Comparison of ENCODE assay signal across 15 cellular contexts in genomic region chr14:76909266-76909665, GRCh38.
DNase-seq lines count a peak whose midpoint lies in the region; FAIRE-seq and TF ChIP-seq lines count a peak whose summit lies in the region.
"Had no signal": no experiment of that assay in that cellular context is flagged by ENCODE, and none has a peak within 500 bp of the region (broad histone marks: within the 10 kb centered on the region; RNA-seq: fewer than 3 reads in every experiment).

No MANE protein-coding gene starts in this region.

- peak overlapping the region; percentile 45 for H2AFZ ChIP-seq in astrocyte (ENCODE audit: low read depth, low read length)
- H2AFZ ChIP-seq in hepatocyte = no peak overlapping the region

- 78% methylated on average over 2 of the region's 2 CpGs for WGBS in hepatocyte (ENCODE audit: low lambda C conversion rate, missing lambda C conversion rate)

- no peaks in the 10 kb centered on the region for H3K36me3 ChIP-seq in KOPT-K1 (ENCODE audit: insufficient read depth, low read length)
- H3K36me3 ChIP-seq in astrocyte (ENCODE audit: insufficient read depth, low read length) = no peaks in the 10 kb centered on the region
- H3K36me3 ChIP-seq in neutrophil = no peaks in the 10 kb centered on the region
- no peaks in the 10 kb centered on the region for H3K36me3 ChIP-seq in hepatocyte (replicated peaks; ENCODE audit: insufficient read depth, low read depth)
- H3K36me3 ChIP-seq: brain microvascular endothelial cell, sigmoid colon had no signal

- H3K9me2 ChIP-seq in hepatocyte (replicated peaks; ENCODE audit: insufficient read depth) = no peaks in the 10 kb centered on the region

- no peaks in the 10 kb centered on the region for H3K9me3 ChIP-seq in KOPT-K1 (ENCODE audit: insufficient read depth, low read length, poor library complexity, severe bottlenecking)
- H3K9me3 ChIP-seq in astrocyte (ENCODE audit: insufficient read depth, low read depth, low read length) = no peaks in the 10 kb centered on the region
- H3K9me3 ChIP-seq in neutrophil = no peaks in the 10 kb centered on the region
- no peaks in the 10 kb centered on the region for H3K9me3 ChIP-seq in hepatocyte (ENCODE audit: low read depth)
- H3K9me3 ChIP-seq: sigmoid colon had no signal

- H3K27ac ChIP-seq in KOPT-K1 (ENCODE audit: low read depth, low read length, poor library complexity, severe bottlenecking) (peak overlapping the region; percentile 66), astrocyte (ENCODE audit: low read depth, low read length) (no peak overlapping the region), neutrophil (peak overlapping the region; percentile 94), hepatocyte (no peak overlapping the region)
- H3K27ac ChIP-seq: brain microvascular endothelial cell, sigmoid colon had no signal

- H3K9ac ChIP-seq in astrocyte (ENCODE audit: low read length) = no peak overlapping the region

- H3K27ac Mint-ChIP-seq in activated CD4-positive, alpha-beta T cell treated with anti-CD3 and anti-CD28 coated beads, Interleukin-2, amount 10 ng/mL, durations not matched to agents 7 days and 5 days = peak overlapping the region; percentile 98
- no peak overlapping the region for H3K27ac Mint-ChIP-seq in astrocyte (ENCODE audit: unreplicated experiment)

- no peak for FAIRE-seq in astrocyte (lab: Jason Lieb, UNC)

- H3K9me3 Mint-ChIP-seq in activated CD4-positive, alpha-beta T cell treated with anti-CD3 and anti-CD28 coated beads, Interleukin-2, amount 10 ng/mL, durations not matched to agents 7 days and 5 days = peaks cover 2% of the 10 kb centered on the region
- H3K9me3 Mint-ChIP-seq in astrocyte (ENCODE audit: unreplicated experiment) = no peaks in the 10 kb centered on the region

- H3K79me2 ChIP-seq in astrocyte (ENCODE audit: insufficient read depth, low read length) (no peaks in the 10 kb centered on the region), hepatocyte (no peaks in the 10 kb centered on the region)

- no peak for DNase-seq in activated CD4-positive, alpha-beta T cell treated with anti-CD3 and anti-CD28 coated beads, Interleukin-2, amount 10 ng/mL, durations not matched to agents 7 days and 5 days
- no peak for DNase-seq in activated CD4-positive, alpha-beta T cell treated with anti-CD3 and anti-CD28 coated beads for 4 hours
- peak; percentile 31 for DNase-seq in astrocyte (ENCODE audit: low read depth)
- no peak for DNase-seq in SW480 (ENCODE audit: low spot score)
- DNase-seq in NCI-H526 treated with DMSO at 0.1 percent for 48 hours (lab: John Stamatoyannopoulos, UW) = no peak
- DNase-seq in hepatocyte (ENCODE audit: low spot score) = no peak
- DNase-seq: ACHN; activated CD4-positive, alpha-beta T cell treated with anti-CD3 and anti-CD28 coated beads, Interleukin-2, amount 50 U/mL, for 48 hours; brain microvascular endothelial cell; foreskin fibroblast; NCI-H69; sigmoid colon; stimulated activated CD4-positive, alpha-beta T cell treated with anti-CD3 and anti-CD28 coated beads, Interleukin-4, amount 100 ng/mL, for 4 hours had no signal

- TF ChIP-seq CTCF in astrocyte (IDR thresholded peaks at IDR 0.05; ENCODE audit: insufficient read depth, low read depth, low read length) (no peak), neutrophil (IDR thresholded peaks at IDR 0.05) (no peak), hepatocyte (IDR thresholded peaks at IDR 0.05; ENCODE audit: poor library complexity) (no peak)

- H3K4me1 ChIP-seq in astrocyte (ENCODE audit: insufficient read depth, low read length) = peaks cover 21% of the 10 kb centered on the region
- peaks cover 26 to 34% of the 10 kb centered on the region in 2 experiments for H3K4me1 ChIP-seq in neutrophil (ENCODE audit: control insufficient read depth in 1 of 2, insufficient read depth in 1 of 2, low read depth in 1 of 2, low read length in 1 of 2)
- H3K4me1 ChIP-seq in hepatocyte (ENCODE audit: insufficient read depth) = peaks cover 22% of the 10 kb centered on the region

- H3K4me3 Mint-ChIP-seq in activated CD4-positive, alpha-beta T cell treated with anti-CD3 and anti-CD28 coated beads, Interleukin-2, amount 10 ng/mL, durations not matched to agents 7 days and 5 days = peak overlapping the region; percentile 35
- H3K4me3 Mint-ChIP-seq in astrocyte (ENCODE audit: unreplicated experiment) = no peak overlapping the region

- H3K36me3 Mint-ChIP-seq in activated CD4-positive, alpha-beta T cell treated with anti-CD3 and anti-CD28 coated beads, Interleukin-2, amount 10 ng/mL, durations not matched to agents 7 days and 5 days (ENCODE audit: low read depth) = peaks cover 8% of the 10 kb centered on the region
- no peaks in the 10 kb centered on the region for H3K36me3 Mint-ChIP-seq in astrocyte (ENCODE audit: low read depth, unreplicated experiment)

- CTCF ChIA-PET in activated CD4-positive, alpha-beta T cell treated with anti-CD3 and anti-CD28 coated beads, Interleukin-2, amount 10 ng/mL, durations not matched to agents 7 days and 5 days (lab: Charles Lee) = interaction anchor here (1.2 to 2.1 kb wide), 4 partner anchors 14 to 123 kb away, joined by 3 to 5 read pairs (median 4); no protein-coding TSS in a partner anchor

- H3K27me3 ChIP-seq in astrocyte (ENCODE audit: insufficient read depth, low read length) (no peaks in the 10 kb centered on the region), neutrophil (peaks cover 5% of the 10 kb centered on the region), hepatocyte (no peaks in the 10 kb centered on the region)
- H3K27me3 ChIP-seq: brain microvascular endothelial cell, sigmoid colon had no signal

- H3K4me2 ChIP-seq in astrocyte (ENCODE audit: low read length) = no peak overlapping the region
- no peak overlapping the region for H3K4me2 ChIP-seq in hepatocyte

- H3K4me3 ChIP-seq in astrocyte (ENCODE audit: insufficient read depth, low read depth, low read length) (no peak overlapping the region), neutrophil (ENCODE audit: low read depth in 1 of 2, low read length in 1 of 2) (peak overlapping the region; percentile 25 to 26), hepatocyte (no peak overlapping the region)
- H3K4me3 ChIP-seq: sigmoid colon had no signal

- POLR2A ChIA-PET in activated CD4-positive, alpha-beta T cell treated with anti-CD3 and anti-CD28 coated beads, Interleukin-2, amount 10 ng/mL, durations not matched to agents 7 days and 5 days (lab: Charles Lee) = no interaction called here

- H3K4me1 Mint-ChIP-seq in activated CD4-positive, alpha-beta T cell treated with anti-CD3 and anti-CD28 coated beads, Interleukin-2, amount 10 ng/mL, durations not matched to agents 7 days and 5 days = peaks cover 68% of the 10 kb centered on the region
- H3K4me1 Mint-ChIP-seq in astrocyte (ENCODE audit: low read depth, unreplicated experiment) = peaks cover 9% of the 10 kb centered on the region

- H3K27me3 Mint-ChIP-seq in activated CD4-positive, alpha-beta T cell treated with anti-CD3 and anti-CD28 coated beads, Interleukin-2, amount 10 ng/mL, durations not matched to agents 7 days and 5 days = no peaks in the 10 kb centered on the region
- H3K27me3 Mint-ChIP-seq in astrocyte (ENCODE audit: low read depth, unreplicated experiment) = no peaks in the 10 kb centered on the region

- H4K20me1 ChIP-seq in astrocyte (ENCODE audit: insufficient read depth, low read length) (no peaks in the 10 kb centered on the region), hepatocyte (ENCODE audit: insufficient read depth, poor library complexity, severe bottlenecking) (no peaks in the 10 kb centered on the region)

Comparison
In these comparisons a context has a peak if more than half of its experiments do, and no peak if none do; other contexts are left out.
1. H3K27ac ChIP-seq: peak in KOPT-K1 (single experiment) and neutrophil (single experiment); none in astrocyte (single experiment) and hepatocyte (single experiment).
2. H3K4me3 ChIP-seq: peak in neutrophil (2 of 2); none in astrocyte (single experiment) and hepatocyte (single experiment).